ENCODE assay signal across 7 cellular contexts in the genomic region with DNA sequence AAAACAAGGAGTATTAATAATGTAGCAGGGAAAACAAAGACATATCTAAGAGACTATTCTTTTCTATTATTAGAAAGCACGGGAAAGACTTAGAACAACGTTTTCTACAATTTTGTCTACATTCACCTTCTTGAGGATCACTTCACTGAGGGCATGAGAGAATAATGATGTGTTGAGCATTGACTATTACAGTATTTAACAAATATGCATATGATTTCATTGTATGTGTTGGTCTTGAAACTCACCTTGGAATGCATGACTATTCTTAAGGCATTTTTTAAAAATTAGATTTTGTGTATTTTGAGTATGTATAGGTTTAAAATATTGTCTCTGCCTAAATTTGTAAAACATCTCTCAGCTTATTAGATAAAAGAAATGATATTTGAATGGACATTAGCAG. TPM values are rescaled to one million over a fixed set of nuclear protein-coding genes. Genes with fewer than 3 reads are reported as not detected.
DNase-seq lines count a peak whose midpoint lies in the region; ATAC-seq and TF ChIP-seq lines count a peak whose summit lies in the region.

No MANE protein-coding gene starts in this region.

- no peaks in the 10 kb centered on the region; the same call in 1 of the 2 replicates for H3F3A ChIP-seq in GM23338 (replicated peaks; ENCODE audit: low read depth)

- peak overlapping the region; percentile 81 for H3K4me2 ChIP-seq in GM23338

- 0 out of 2 replicates have a peak, but pooled peaks cover 3% of the 10 kb centered on the region for H4K20me1 ChIP-seq in GM23338 (replicated peaks; ENCODE audit: insufficient read depth)

- no peaks in the 10 kb centered on the region for H3K36me3 Mint-ChIP-seq in GM23338 (ENCODE audit: low read depth)
- H3K36me3 Mint-ChIP-seq in endodermal cell (ENCODE audit: low read depth), result peaks cover 7% of the 10 kb centered on the region

- no peaks in the 10 kb centered on the region for H3K9me2 ChIP-seq in GM23338 (ENCODE audit: insufficient read depth)

- DNase-seq in GM23338 (ENCODE audit: low spot score), result no peak
- no peak for DNase-seq in RWPE2 (ENCODE audit: low spot score)
- DNase-seq in endodermal cell, result no peak
- DNase-seq in C1 segment of cervical spinal cord (lab: John Stamatoyannopoulos, UW), result no peak
- no peak for DNase-seq in anterior cingulate cortex (lab: John Stamatoyannopoulos, UW)

- TF ChIP-seq POLR2A in gastroesophageal sphincter (IDR thresholded peaks at IDR 0.05), result no peak

- H3K79me2 ChIP-seq in GM23338 (replicated peaks; ENCODE audit: insufficient read depth), result peaks cover 48% of the 10 kb centered on the region

- H3K9me3 ChIP-seq in RWPE2 (ENCODE audit: severe bottlenecking), result no peaks in the 10 kb centered on the region
- H3K9me3 ChIP-seq in endodermal cell (ENCODE audit: control insufficient read depth, low read length), result no peaks in the 10 kb centered on the region
- no peaks in the 10 kb centered on the region for H3K9me3 ChIP-seq in gastroesophageal sphincter

- H3K27me3 Mint-ChIP-seq in GM23338 (ENCODE audit: insufficient read depth, low read depth, poor library complexity), result peaks cover 3% of the 10 kb centered on the region
- H3K27me3 Mint-ChIP-seq in endodermal cell (ENCODE audit: insufficient read depth), result no peaks in the 10 kb centered on the region

- H3K4me1 Mint-ChIP-seq in GM23338 (peaks cover 27% of the 10 kb centered on the region), endodermal cell (peaks cover 35% of the 10 kb centered on the region)

- H3K27me3 ChIP-seq in GM23338 (ENCODE audit: insufficient read depth), result no peaks in the 10 kb centered on the region
- no peaks in the 10 kb centered on the region for H3K27me3 ChIP-seq in RWPE2 (ENCODE audit: insufficient read depth, poor library complexity, severe bottlenecking)
- H3K27me3 ChIP-seq in endodermal cell (ENCODE audit: control insufficient read depth, insufficient read depth, low read length, poor library complexity, severe bottlenecking), result no peaks in the 10 kb centered on the region
- H3K27me3 ChIP-seq in rectal smooth muscle tissue (ENCODE audit: control insufficient read depth, insufficient read depth, low read length), result no peaks in the 10 kb centered on the region
- H3K27me3 ChIP-seq in gastroesophageal sphincter, result no peaks in the 10 kb centered on the region

- H3K9me3 Mint-ChIP-seq in GM23338, result peaks cover 3% of the 10 kb centered on the region; the same call in 1 of the 3 replicates
- no peaks in the 10 kb centered on the region for H3K9me3 Mint-ChIP-seq in endodermal cell

- H3K27ac ChIP-seq in GM23338 (ENCODE audit: low read depth) (no peak overlapping the region), RWPE2 (ENCODE audit: poor library complexity, severe bottlenecking) (peak overlapping the region; percentile 48), endodermal cell (ENCODE audit: low read depth, low read length) (peak overlapping the region; percentile 81), rectal smooth muscle tissue (ENCODE audit: low read depth, low read length) (no peak overlapping the region), gastroesophageal sphincter (no peak overlapping the region)

- ATAC-seq in GM23338, result no peak
- ATAC-seq in RWPE2 (ENCODE audit: low read depth), result no peak
- ATAC-seq in gastroesophageal sphincter, result no peak

- H3K4me1 ChIP-seq in GM23338 (ENCODE audit: insufficient read depth) (peaks cover 11% of the 10 kb centered on the region), RWPE2 (ENCODE audit: insufficient read depth, poor library complexity, severe bottlenecking) (peaks cover 7% of the 10 kb centered on the region), endodermal cell (ENCODE audit: control insufficient read depth, insufficient read depth, low read length) (peaks cover 13% of the 10 kb centered on the region), rectal smooth muscle tissue (ENCODE audit: control insufficient read depth, insufficient read depth, low read length) (peaks cover 9% of the 10 kb centered on the region), gastroesophageal sphincter (peaks cover 0 to 41% (median 0%) of the 10 kb centered on the region in 3 donors)

- 28 to 60% methylated on average over 2 of the region's 2 CpGs for WGBS in endodermal cell (ENCODE audit: insufficient coverage in 1 of 2, insufficient read length in 1 of 2), 2 experiments
- WGBS in gastroesophageal sphincter (ENCODE audit: low coverage in 1 of 2), 2 donors, result 15% methylated on average over 2 of the region's 2 CpGs

- H3K4me3 ChIP-seq in GM23338 (peak overlapping the region; percentile 95), RWPE2 (ENCODE audit: severe bottlenecking) (peak overlapping the region; percentile 72), endodermal cell (ENCODE audit: low read length) (peak overlapping the region; percentile 86), rectal smooth muscle tissue (ENCODE audit: low read length) (peak overlapping the region; percentile 65), gastroesophageal sphincter (peak overlapping the region in 1 of 2 donors; percentile 97)

- H3K9ac ChIP-seq in endodermal cell (ENCODE audit: extremely low read depth, low read length, poor library complexity, severe bottlenecking) (peak overlapping the region; percentile 66), rectal smooth muscle tissue (ENCODE audit: low read length) (no peak overlapping the region)

- H3K36me3 ChIP-seq in GM23338 (ENCODE audit: insufficient read depth) (no peaks in the 10 kb centered on the region), RWPE2 (ENCODE audit: low read depth) (0 out of 2 replicates have a peak, but pooled peaks cover 2% of the 10 kb centered on the region), endodermal cell (ENCODE audit: control insufficient read depth, insufficient read depth, low read length) (no peaks in the 10 kb centered on the region), rectal smooth muscle tissue (ENCODE audit: control insufficient read depth, insufficient read depth, low read length) (no peaks in the 10 kb centered on the region), gastroesophageal sphincter (no peaks in the 10 kb centered on the region)

- TF ChIP-seq EP300 in gastroesophageal sphincter (IDR thresholded peaks at IDR 0.05), result no peak

- peak overlapping the region; percentile 87 for H3K4me3 Mint-ChIP-seq in GM23338
- H3K4me3 Mint-ChIP-seq in endodermal cell, result peak overlapping the region; percentile 85

- TF ChIP-seq CTCF in GM23338 (conservative IDR thresholded peaks at IDR 0.05; ENCODE audit: low read depth in 2 of 2) (no peak), RWPE2 (IDR thresholded peaks at IDR 0.05; ENCODE audit: poor library complexity, severe bottlenecking) (no peak), endodermal cell (conservative IDR thresholded peaks at IDR 0.05) (no peak), gastroesophageal sphincter (IDR thresholded peaks at IDR 0.05) (no peak)

- H3K27ac Mint-ChIP-seq in GM23338 (no peak overlapping the region), endodermal cell (peak overlapping the region; percentile 93)

- H2AFZ ChIP-seq in GM23338, result no peak overlapping the region

TF ChIP-seq in GM23338, 12 proteins besides CTCF, POLR2A, EP300 and RAD21 (continues in another document):
- TF ChIP-seq EZH2 (IDR thresholded peaks at IDR 0.05; ENCODE audit: low read depth, unreplicated experiment) (no peak), POLR2AphosphoS5 (IDR thresholded peaks at IDR 0.05; ENCODE audit: low read depth) (no peak), JUNB (IDR thresholded peaks at IDR 0.05; ENCODE audit: unreplicated experiment) (no peak), STAT1 (IDR thresholded peaks at IDR 0.05; ENCODE audit: unreplicated experiment) (no peak), CREB1 (CRISPR knock-in tag; IDR thresholded peaks at IDR 0.05; ENCODE audit: low read depth) (no peak), EZH2phosphoT487 (IDR thresholded peaks at IDR 0.05; ENCODE audit: unreplicated experiment) (no peak), ZNF114 (CRISPR knock-in tag; IDR thresholded peaks at IDR 0.05) (no peak), NANOG (IDR thresholded peaks at IDR 0.05; ENCODE audit: borderline replicate concordance) (no peak), ZNF331 (CRISPR knock-in tag; IDR thresholded peaks at IDR 0.05; ENCODE audit: low read depth) (no peak)
- TF ChIP-seq, protein P1, sequence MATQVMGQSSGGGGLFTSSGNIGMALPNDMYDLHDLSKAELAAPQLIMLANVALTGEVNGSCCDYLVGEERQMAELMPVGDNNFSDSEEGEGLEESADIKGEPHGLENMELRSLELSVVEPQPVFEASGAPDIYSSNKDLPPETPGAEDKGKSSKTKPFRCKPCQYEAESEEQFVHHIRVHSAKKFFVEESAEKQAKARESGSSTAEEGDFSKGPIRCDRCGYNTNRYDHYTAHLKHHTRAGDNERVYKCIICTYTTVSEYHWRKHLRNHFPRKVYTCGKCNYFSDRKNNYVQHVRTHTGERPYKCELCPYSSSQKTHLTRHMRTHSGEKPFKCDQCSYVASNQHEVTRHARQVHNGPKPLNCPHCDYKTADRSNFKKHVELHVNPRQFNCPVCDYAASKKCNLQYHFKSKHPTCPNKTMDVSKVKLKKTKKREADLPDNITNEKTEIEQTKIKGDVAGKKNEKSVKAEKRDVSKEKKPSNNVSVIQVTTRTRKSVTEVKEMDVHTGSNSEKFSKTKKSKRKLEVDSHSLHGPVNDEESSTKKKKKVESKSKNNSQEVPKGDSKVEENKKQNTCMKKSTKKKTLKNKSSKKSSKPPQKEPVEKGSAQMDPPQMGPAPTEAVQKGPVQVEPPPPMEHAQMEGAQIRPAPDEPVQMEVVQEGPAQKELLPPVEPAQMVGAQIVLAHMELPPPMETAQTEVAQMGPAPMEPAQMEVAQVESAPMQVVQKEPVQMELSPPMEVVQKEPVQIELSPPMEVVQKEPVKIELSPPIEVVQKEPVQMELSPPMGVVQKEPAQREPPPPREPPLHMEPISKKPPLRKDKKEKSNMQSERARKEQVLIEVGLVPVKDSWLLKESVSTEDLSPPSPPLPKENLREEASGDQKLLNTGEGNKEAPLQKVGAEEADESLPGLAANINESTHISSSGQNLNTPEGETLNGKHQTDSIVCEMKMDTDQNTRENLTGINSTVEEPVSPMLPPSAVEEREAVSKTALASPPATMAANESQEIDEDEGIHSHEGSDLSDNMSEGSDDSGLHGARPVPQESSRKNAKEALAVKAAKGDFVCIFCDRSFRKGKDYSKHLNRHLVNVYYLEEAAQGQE (IDR thresholded peaks at IDR 0.05; ENCODE audit: unreplicated experiment), result no peak

RNA-seq across cellular contexts. Expression of a gene that starts 1.2 kb away (rescaled TPM):
- total RNA-seq in GM23338 (2014; rRNA removed; shearing (Covaris generic)), result 7.1 and 10.9 TPM in 2 replicates
- 4.0 and 5.2 TPM in 2 replicates for polyA plus RNA-seq in GM23338 (2016; fragmentation: Nextera tagmentation; extraction: Ambion mirVana)
- 10 to 100 TPM; 13.4 to 14.3 TPM for total RNA-seq in endodermal cell
- 12.8 TPM for polyA plus RNA-seq in endodermal cell (2013, experiment 1 of 2)
- 16.8 TPM for polyA plus RNA-seq in endodermal cell (2013, experiment 2 of 2)
- 1 to 10 TPM; 2.7 to 10.0 (median 3.4) TPM for total RNA-seq in gastroesophageal sphincter

Comparison
In these comparisons a context has a peak if more than half of its experiments do, and no peak if none do; other contexts are left out.
1. H3K27ac ChIP-seq: peak in RWPE2 (single experiment) and endodermal cell (single experiment); none in GM23338 (single experiment), rectal smooth muscle tissue (single experiment) and gastroesophageal sphincter (0 of 4).